In the genomic region with DNA sequence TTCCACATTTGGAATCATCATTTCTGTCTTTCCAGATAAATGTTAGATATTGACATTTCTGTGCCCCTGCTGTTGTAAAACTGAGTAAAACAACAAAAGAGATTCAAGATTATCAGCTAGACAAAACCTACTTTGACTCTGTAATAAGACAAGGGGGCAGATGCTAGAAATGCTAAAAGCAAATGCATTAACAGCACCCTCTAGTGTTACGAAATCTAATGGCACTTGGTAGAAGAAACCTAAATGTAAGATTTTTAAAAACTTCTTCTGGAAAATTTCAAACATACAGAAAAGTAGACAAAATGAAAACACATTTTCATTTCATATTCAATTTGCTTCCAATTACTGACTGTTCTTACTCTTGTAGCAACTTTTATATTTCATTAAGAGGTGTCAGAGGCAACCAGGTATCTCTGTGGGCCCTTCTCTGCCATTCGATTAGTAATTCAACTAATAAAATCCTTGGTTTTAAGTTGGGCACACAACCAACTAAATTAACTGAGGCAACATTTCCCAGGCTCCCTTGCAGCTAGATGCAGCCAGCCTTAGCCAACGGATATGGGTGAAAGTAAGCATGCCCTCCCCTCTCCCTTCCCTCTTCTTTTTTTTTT, we compare ENCODE assay signal across 8 cellular contexts. TPM values are rescaled to one million over a fixed set of nuclear protein-coding genes. Genes with fewer than 3 reads are reported as not detected.
DNase-seq lines count a peak whose midpoint lies in the region; TF ChIP-seq lines count a peak whose summit lies in the region.

No MANE protein-coding gene starts in this region.

- TF ChIP-seq CTCF in OCI-LY7 (conservative IDR thresholded peaks at IDR 0.05; ENCODE audit: low read length) (peak; percentile 99), colonic mucosa (IDR thresholded peaks at IDR 0.05) (peak; percentile 77), mesothelial cell of epicardium (IDR thresholded peaks at IDR 0.05; ENCODE audit: unreplicated experiment) (peak; percentile 82), lower leg skin (IDR thresholded peaks at IDR 0.05) (no peak)

- H3K9ac ChIP-seq in colonic mucosa (ENCODE audit: low read depth in 2 of 2, low read length in 2 of 2): no peak overlapping the region

- no peak for TF ChIP-seq POLR2A in lower leg skin (IDR thresholded peaks at IDR 0.05)

- H4K20me1 ChIP-seq in OCI-LY7 (ENCODE audit: insufficient read depth, low read length): no peaks in the 10 kb centered on the region

- CTCF ChIA-PET in OCI-LY7 (lab: Charles Lee; ENCODE audit: unreplicated experiment): interaction anchor here (0.6 to 1.6 kb wide), 3 partner anchors 66 to 1059 kb away, joined by 3 to 5 read pairs (median 4); no protein-coding TSS in a partner anchor

- H3K9me2 ChIP-seq in OCI-LY7 (ENCODE audit: insufficient read depth, low read length): no peaks in the 10 kb centered on the region

- H3K79me2 ChIP-seq in OCI-LY7 (ENCODE audit: insufficient read depth, low read depth, low read length): no peaks in the 10 kb centered on the region

- BruUV-seq in OCI-LY7 (replicated peaks; lab: Mats Ljungman, UMichigan): no TSS peak

- POLR2A ChIA-PET in OCI-LY7 (lab: Charles Lee): interaction anchor here (0.6 to 1.6 kb wide), 7 partner anchors 22 to 198 kb away, joined by 3 to 7 read pairs (median 3); no protein-coding TSS in a partner anchor

- H3K4me2 ChIP-seq in OCI-LY7 (ENCODE audit: low read length): no peak overlapping the region

- no peak overlapping the region for H3K27ac ChIP-seq in OCI-LY7 (ENCODE audit: low read depth, low read length, poor library complexity, severe bottlenecking)
- H3K27ac ChIP-seq in colonic mucosa: no peak overlapping the region

- H3K4me3 Mint-ChIP-seq in mesothelial cell of epicardium: no peak overlapping the region

- H3K9me3 Mint-ChIP-seq in mesothelial cell of epicardium: peaks cover 5% of the 10 kb centered on the region

- H2AFZ ChIP-seq in OCI-LY7 (ENCODE audit: low read length): no peak overlapping the region

- H3K4me1 ChIP-seq in OCI-LY7 (ENCODE audit: insufficient read depth, low read length, poor library complexity, severe bottlenecking): peaks cover 4% of the 10 kb centered on the region
- no peaks in the 10 kb centered on the region for H3K4me1 ChIP-seq in colonic mucosa

- DNase-seq in DMS53 treated with DMSO at 0.1 percent for 48 hours (lab: John Stamatoyannopoulos, UW; ENCODE audit: unreplicated experiment) (peak; percentile 32), OCI-LY7 (ENCODE audit: low spot score) (peak; percentile 77), colonic mucosa (no peak), mesothelial cell of epicardium (ENCODE audit: low spot score in 2 of 2, unreplicated experiment in 2 of 2) (no peak), foreskin melanocyte (no peak), lower leg skin (ENCODE audit: low spot score in 2 of 2) (no peak), NCI-H2107 (lab: John Stamatoyannopoulos, UW) (no peak)
- DNase-seq in Jurkat, Clone E6-1 (ENCODE audit: low read depth, low spot score): peak; percentile 74

- H3K36me3 ChIP-seq in OCI-LY7 (ENCODE audit: insufficient read depth, low read length) (peaks cover 19% of the 10 kb centered on the region), colonic mucosa (no peaks in the 10 kb centered on the region)

- H3K27ac Mint-ChIP-seq in mesothelial cell of epicardium: no peak overlapping the region

- WGBS in lower leg skin, 2 donors: 59 to 64% methylated on average over 3 of the region's 3 CpGs

- no peaks in the 10 kb centered on the region for H3K27me3 Mint-ChIP-seq in mesothelial cell of epicardium (ENCODE audit: low read depth)

- H3K27me3 ChIP-seq in colonic mucosa: no peaks in the 10 kb centered on the region

- intact Hi-C loops in OCI-LY7 (cut with micrococcal nuclease; ENCODE audit: unreplicated experiment) (loop anchor here (2.0 to 10.0 kb wide), 4 partner anchors 144 to 344 kb away; no protein-coding TSS in a partner anchor), colonic mucosa (cut with DNase I) (no loop called here), lower leg skin (cut with DNase I; ENCODE audit: low total_unique reads) (no loop called here)

- H3K4me3 ChIP-seq in Jurkat, Clone E6-1 (ENCODE audit: low read length): no peak overlapping the region
- H3K4me3 ChIP-seq in OCI-LY7 (ENCODE audit: low read depth, low read length, poor library complexity, severe bottlenecking): no peak overlapping the region
- H3K4me3 ChIP-seq in colonic mucosa: no peak overlapping the region
- no peak overlapping the region for H3K4me3 ChIP-seq in lower leg skin (ENCODE audit: low read depth, poor library complexity, severe bottlenecking)

- peaks cover under 1% of the 10 kb centered on the region for H3K4me1 Mint-ChIP-seq in mesothelial cell of epicardium

- H3K36me3 Mint-ChIP-seq in mesothelial cell of epicardium: peaks cover 10% of the 10 kb centered on the region

- H3K9me3 ChIP-seq in OCI-LY7 (ENCODE audit: low read length): peaks cover 9% of the 10 kb centered on the region; the same call in 1 of the 2 replicates
- no peaks in the 10 kb centered on the region for H3K9me3 ChIP-seq in colonic mucosa

RNA-seq across cellular contexts. Expression of gene SLC23A2, which starts 45.0 kb away (rescaled TPM):
- polyA plus RNA-seq in Jurkat, Clone E6-1 (2012; ENCODE audit: insufficient read depth, insufficient read length): 9.2 TPM
- 12.7 and 14.3 TPM in 2 replicates for total RNA-seq in OCI-LY7 (2014; rRNA removed; shearing (Covaris generic))
- 24.2 and 25.7 TPM in 2 replicates for total RNA-seq in OCI-LY7 (2022)
- total RNA-seq in colonic mucosa: 1 to 10 TPM; 4.6 to 5.1 TPM
- 33.7 to 35.5 TPM (median 34.7 TPM) in 3 replicates for total RNA-seq in mesothelial cell of epicardium
- total RNA-seq in lower leg skin: 10 to 100 TPM in 1 of 4 donors, 1 to 10 TPM in 3; 4.6 to 15.2 (median 7.9) TPM

Comparison
In these comparisons a context has a peak if more than half of its experiments do, and no peak if none do; other contexts are left out.
1. DNase-seq: peak in DMS53 treated with DMSO at 0.1 percent for 48 hours (single experiment), Jurkat, Clone E6-1 (single experiment) and OCI-LY7 (single experiment); none in colonic mucosa (single experiment), mesothelial cell of epicardium (0 of 2), foreskin melanocyte (single experiment), lower leg skin (0 of 2) and NCI-H2107 (single experiment).
2. CTCF ChIP-seq: peak in OCI-LY7 (single experiment), colonic mucosa (single experiment) and mesothelial cell of epicardium (single experiment); none in lower leg skin (0 of 3).